In genomic region chr14:34018125-34018524, GRCh38 we compare ENCODE assay signal across 12 cellular contexts.
DNase-seq lines count a peak whose midpoint lies in the region; ATAC-seq and TF ChIP-seq lines count a peak whose summit lies in the region.
"Had no signal": no experiment of that assay in that cellular context is flagged by ENCODE, and none has a peak within 500 bp of the region (broad histone marks: within the 10 kb centered on the region; RNA-seq: fewer than 3 reads in every experiment).

No MANE protein-coding gene starts in this region.

- TF ChIP-seq CTCF in BE2C (IDR thresholded peaks at IDR 0.05; ENCODE audit: low read depth, low read length): no peak

- H3K9me3 Mint-ChIP-seq in activated CD4-positive, alpha-beta memory T cell treated with anti-CD3 and anti-CD28 coated beads, Interleukin-2, amount 10 ng/mL, durations not matched to agents 7 days and 5 days: no peaks in the 10 kb centered on the region
- H3K9me3 Mint-ChIP-seq: neural crest cell had no signal

- H3K36me3 ChIP-seq in BE2C (no peaks in the 10 kb centered on the region), mucosa of stomach (ENCODE audit: control insufficient read depth, insufficient read depth, low read length) (no peaks in the 10 kb centered on the region)
- H3K36me3 ChIP-seq: brain microvascular endothelial cell had no signal

- peak overlapping the region; percentile 48 for H3K4me3 ChIP-seq in BE2C (ENCODE audit: low read depth, low read length)
- peak overlapping the region; percentile 54 for H3K4me3 ChIP-seq in mucosa of stomach (ENCODE audit: low read length)

- peak overlapping the region; percentile 36 for H3K9ac ChIP-seq in mucosa of stomach (ENCODE audit: low read length)

- H3K4me3 Mint-ChIP-seq in activated CD4-positive, alpha-beta memory T cell treated with anti-CD3 and anti-CD28 coated beads, Interleukin-2, amount 10 ng/mL, durations not matched to agents 7 days and 5 days: peak overlapping the region; percentile 65
- H3K4me3 Mint-ChIP-seq: neural crest cell had no signal

- H3K27me3 ChIP-seq in BE2C: no peaks in the 10 kb centered on the region
- no peaks in the 10 kb centered on the region for H3K27me3 ChIP-seq in mucosa of stomach (ENCODE audit: control insufficient read depth, insufficient read depth, low read length)

- DNase-seq in BE2C: no peak
- no peak for DNase-seq in activated CD4-positive, alpha-beta memory T cell treated with anti-CD3 and anti-CD28 coated beads, Interleukin-2, amount 10 ng/mL, durations not matched to agents 7 days and 5 days
- no peak for DNase-seq in NCI-H82 treated with DMSO at 0.1 percent for 48 hours (lab: John Stamatoyannopoulos, UW; ENCODE audit: unreplicated experiment)
- no peak for DNase-seq in SIG-M5 treated with dmso at 0.1 percent for 504 hours (lab: John Stamatoyannopoulos, UW; ENCODE audit: unreplicated experiment)
- DNase-seq in OCI-M2 (lab: John Stamatoyannopoulos, UW; ENCODE audit: unreplicated experiment): no peak
- no peak for DNase-seq in mucosa of gallbladder (ENCODE audit: low spot score)
- DNase-seq: brain microvascular endothelial cell, glutamatergic neuron, NCI-H82 had no signal

- peak; percentile 20 for ATAC-seq in GM19452 (IDR thresholded peaks at IDR 0.05; ENCODE audit: unreplicated experiment)

- H3K4me1 Mint-ChIP-seq in activated CD4-positive, alpha-beta memory T cell treated with anti-CD3 and anti-CD28 coated beads, Interleukin-2, amount 10 ng/mL, durations not matched to agents 7 days and 5 days: peaks cover 23% of the 10 kb centered on the region

- H3K27me3 Mint-ChIP-seq in activated CD4-positive, alpha-beta memory T cell treated with anti-CD3 and anti-CD28 coated beads, Interleukin-2, amount 10 ng/mL, durations not matched to agents 7 days and 5 days: peaks cover 8% of the 10 kb centered on the region

- no peaks in the 10 kb centered on the region for H3K4me1 ChIP-seq in BE2C
- peaks cover 18% of the 10 kb centered on the region for H3K4me1 ChIP-seq in mucosa of stomach (ENCODE audit: control insufficient read depth, insufficient read depth, low read length)

- no peaks in the 10 kb centered on the region for H3K36me3 Mint-ChIP-seq in activated CD4-positive, alpha-beta memory T cell treated with anti-CD3 and anti-CD28 coated beads, Interleukin-2, amount 10 ng/mL, durations not matched to agents 7 days and 5 days (ENCODE audit: low read depth)

- CTCF ChIA-PET in activated CD4-positive, alpha-beta memory T cell treated with anti-CD3 and anti-CD28 coated beads, Interleukin-2, amount 10 ng/mL, durations not matched to agents 7 days and 5 days (lab: Charles Lee): interaction anchor here (0.6 to 1.9 kb wide), 2 partner anchors 79 to 80 kb away, joined by 3 to 7 read pairs; no protein-coding TSS in a partner anchor

- POLR2A ChIA-PET in activated CD4-positive, alpha-beta memory T cell treated with anti-CD3 and anti-CD28 coated beads, Interleukin-2, amount 10 ng/mL, durations not matched to agents 7 days and 5 days (lab: Charles Lee): interaction anchor here (1.2 to 4.0 kb wide), 4 partner anchors 21 to 42 kb away, joined by 5 to 19 read pairs (median 10); no protein-coding TSS in a partner anchor

- H3K9me3 ChIP-seq in BE2C: no peaks in the 10 kb centered on the region
- H3K9me3 ChIP-seq in mucosa of stomach (ENCODE audit: control insufficient read depth, low read length): no peaks in the 10 kb centered on the region

- peak overlapping the region; percentile 71 for H3K27ac Mint-ChIP-seq in activated CD4-positive, alpha-beta memory T cell treated with anti-CD3 and anti-CD28 coated beads, Interleukin-2, amount 10 ng/mL, durations not matched to agents 7 days and 5 days
